Comparison of ENCODE assay signal across 5 cellular contexts in genomic region chr15:82469381-82469780, GRCh38. TPM values are rescaled to one million over a fixed set of nuclear protein-coding genes. Genes with fewer than 3 reads are reported as not detected.
DNase-seq lines count a peak whose midpoint lies in the region; ATAC-seq and TF ChIP-seq lines count a peak whose summit lies in the region.
"Not testable (repeated sequence)": the region's sequence is repeated elsewhere in the genome, so short reads cannot be mapped to it uniquely, and the experiment has no call there.

No MANE protein-coding gene starts in this region.

- TF ChIP-seq CTCF in left lung (IDR thresholded peaks at IDR 0.05); lower lobe of right lung (IDR thresholded peaks at IDR 0.05); upper lobe of right lung (IDR thresholded peaks at IDR 0.05): not testable (repeated sequence)

- not testable (repeated sequence) for H3K4me1 ChIP-seq in left lung, lower lobe of right lung, upper lobe of right lung

- peak; percentile 38 for ATAC-seq in Right ventricle myocardium superior (ENCODE audit: poor library complexity)
- ATAC-seq in left ventricle myocardium superior = peak; percentile 29
- ATAC-seq in left lung = peak; percentile 48
- ATAC-seq in lower lobe of right lung = peak; percentile 7 to 53
- peak; percentile 28 for ATAC-seq in upper lobe of right lung

- not testable (repeated sequence) for H3K27ac ChIP-seq in left lung, lower lobe of right lung, upper lobe of right lung

- H3K27me3 ChIP-seq in left lung; lower lobe of right lung (ENCODE audit: low read depth); upper lobe of right lung: not testable (repeated sequence)

- H3K36me3 ChIP-seq in left lung, lower lobe of right lung, upper lobe of right lung: not testable (repeated sequence)

- not testable (repeated sequence) for DNase-seq in Right ventricle myocardium superior, left ventricle myocardium superior, left lung, lower lobe of right lung, upper lobe of right lung

- H3K9me3 ChIP-seq in left lung, lower lobe of right lung, upper lobe of right lung: not testable (repeated sequence)

- intact Hi-C loops in Right ventricle myocardium superior (cut with DNase I); left ventricle myocardium superior (cut with micrococcal nuclease); left lung (cut with DNase I); lower lobe of right lung (cut with DNase I); upper lobe of right lung (cut with DNase I): not testable (repeated sequence)

- not testable (repeated sequence) for H3K4me3 ChIP-seq in left lung, lower lobe of right lung, upper lobe of right lung

RNA-seq across cellular contexts. Expression of gene GOLGA6L9, which starts 39.8 kb away (rescaled TPM):
- total RNA-seq in Right ventricle myocardium superior (1.0 TPM), left ventricle myocardium superior (1.4 TPM), left lung (1 to 10 TPM; 2.7 to 3.3 TPM), lower lobe of right lung (6.0 TPM), upper lobe of right lung (3.4 TPM)
